ENCODE assay signal across 21 cellular contexts in the genomic region with DNA sequence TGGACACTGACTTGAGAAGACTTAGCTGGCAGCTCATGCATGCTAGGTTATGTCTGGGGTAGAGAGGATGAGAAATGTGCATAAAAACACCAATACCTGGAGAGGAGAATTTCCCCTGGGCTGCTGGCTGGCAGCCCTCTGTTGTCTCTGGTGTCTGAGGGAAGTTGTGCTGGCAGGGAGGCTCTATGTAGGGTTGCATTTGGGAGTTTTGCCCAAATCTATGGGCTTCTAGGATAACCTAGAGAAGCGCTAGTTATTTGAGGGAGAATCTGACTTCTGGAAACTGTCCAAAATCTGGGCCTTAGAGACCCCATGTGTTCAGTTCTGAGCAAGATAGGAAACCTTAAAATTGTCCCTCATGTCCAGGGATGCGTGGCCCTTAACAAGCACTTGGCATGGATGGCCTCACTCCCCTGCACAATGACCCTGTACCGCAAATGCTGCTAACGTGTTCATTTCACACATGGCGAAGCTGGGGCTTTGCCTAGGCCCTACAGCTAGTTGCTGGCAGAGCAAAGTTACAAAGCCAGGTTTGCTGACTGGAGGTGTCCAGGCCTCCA.
DNase-seq lines count a peak whose midpoint lies in the region; ATAC-seq, FAIRE-seq and TF ChIP-seq lines count a peak whose summit lies in the region.
"Had no signal": no experiment of that assay in that cellular context is flagged by ENCODE, and none has a peak within 500 bp of the region (broad histone marks: within the 10 kb centered on the region; RNA-seq: fewer than 3 reads in every experiment).

No MANE protein-coding gene starts in this region.

- H3K36me3 ChIP-seq in neural progenitor cell (no peaks in the 10 kb centered on the region), kidney (ENCODE audit: control insufficient read depth in 1 of 2, insufficient read depth in 2 of 2, low read length in 2 of 2) (no peaks in the 10 kb centered on the region)

- H4K20me1 ChIP-seq in neural progenitor cell (ENCODE audit: low read depth), result no peaks in the 10 kb centered on the region

- no peaks in the 10 kb centered on the region for H3F3A ChIP-seq in neural progenitor cell (ENCODE audit: low read depth)

- H3K4me3 ChIP-seq in neural progenitor cell, result no peak overlapping the region
- no peak overlapping the region for H3K4me3 ChIP-seq in kidney (ENCODE audit: low read length in 2 of 2)
- H3K4me3 ChIP-seq: GM23338 had no signal

- H3K36me3 Mint-ChIP-seq in neural progenitor cell, result no peaks in the 10 kb centered on the region
- H3K36me3 Mint-ChIP-seq: CD4-positive, alpha-beta memory T cell had no signal

- no peak for ATAC-seq in HG03342 (IDR thresholded peaks at IDR 0.05; ENCODE audit: unreplicated experiment)
- ATAC-seq: GM23338 had no signal

- no peaks in the 10 kb centered on the region for H3K79me2 ChIP-seq in neural progenitor cell (ENCODE audit: low read depth)

- DNase-seq in NCI-H1694 treated with DMSO at 0.1 percent for 48 hours (lab: John Stamatoyannopoulos, UW) (peak; percentile 13), NCI-H1694 (lab: John Stamatoyannopoulos, UW) (no peak), cerebellar cortex (ENCODE audit: low spot score) (peak; percentile 72), neural progenitor cell (ENCODE audit: low spot score) (no peak), kidney (no peak), AG08396 (ENCODE audit: low spot score) (no peak)
- DNase-seq in stimulated activated CD4-positive, alpha-beta T cell treated with anti-CD3 and anti-CD28 coated beads, Interleukin-4, amount 100 ng/mL, for 1 hour, result no peak
- DNase-seq: Calu3; CD4-positive, alpha-beta memory T cell; COR-L47; DMS53; DMS79 treated with DMSO at 0.1 percent for 48 hours; HCEC 1CT had no signal

- H3K27me3 ChIP-seq in neural progenitor cell, result no peaks in the 10 kb centered on the region

- TF ChIP-seq CTCF in neural progenitor cell (IDR thresholded peaks at IDR 0.05), result no peak
- TF ChIP-seq CTCF in kidney (IDR thresholded peaks at IDR 0.05; ENCODE audit: borderline replicate concordance, extremely low read depth, insufficient read depth), result no peak

- H3K4me1 ChIP-seq in neural progenitor cell (peaks cover 7% of the 10 kb centered on the region), kidney (ENCODE audit: control insufficient read depth in 1 of 2, insufficient read depth in 1 of 2, low read depth in 1 of 2, low read length in 2 of 2) (no peaks in the 10 kb centered on the region)

- no peak overlapping the region for H3K4me3 Mint-ChIP-seq in neural progenitor cell
- H3K4me3 Mint-ChIP-seq: CD4-positive, alpha-beta memory T cell; GM23338 had no signal

- H3K9ac ChIP-seq in neural progenitor cell (no peak overlapping the region), kidney (ENCODE audit: low read length in 2 of 2) (no peak overlapping the region)

- peak overlapping the region; percentile 71 for H3K27ac Mint-ChIP-seq in neural progenitor cell
- H3K27ac Mint-ChIP-seq: CD4-positive, alpha-beta memory T cell; GM23338 had no signal

- H3K9me3 ChIP-seq in neural progenitor cell (ENCODE audit: low read depth) (no peaks in the 10 kb centered on the region), kidney (ENCODE audit: control insufficient read depth in 1 of 2, low read length in 2 of 2) (no peaks in the 10 kb centered on the region)

- intact Hi-C loops in kidney (cut with DNase I), result no loop called here

- peaks cover 4% of the 10 kb centered on the region for H3K4me1 Mint-ChIP-seq in neural progenitor cell
- H3K4me1 Mint-ChIP-seq: CD4-positive, alpha-beta memory T cell; GM23338 had no signal

- H3K4me2 ChIP-seq in neural progenitor cell, result no peak overlapping the region
- H3K4me2 ChIP-seq: GM23338 had no signal

- H3K9me3 Mint-ChIP-seq in neural progenitor cell, result no peaks in the 10 kb centered on the region
- H3K9me3 Mint-ChIP-seq: GM23338 had no signal

- peaks cover 6% of the 10 kb centered on the region for H3K27me3 Mint-ChIP-seq in neural progenitor cell (ENCODE audit: insufficient read depth, low read depth)

- H3K27ac ChIP-seq in neural progenitor cell (no peak overlapping the region), kidney (ENCODE audit: low read depth in 2 of 2, low read length in 2 of 2) (no peak overlapping the region)
- H3K27ac ChIP-seq: 22Rv1 had no signal

- FAIRE-seq in kidney (lab: Jason Lieb, UNC), result no peak
- FAIRE-seq: A204.1, G401.6, GM12892, GM19239, H54 had no signal

- no peak overlapping the region for H2AFZ ChIP-seq in neural progenitor cell (replicated peaks)
- H2AFZ ChIP-seq: GM23338 had no signal

Comparison
In these comparisons a context has a peak if more than half of its experiments do, and no peak if none do; other contexts are left out.
1. DNase-seq: peak in NCI-H1694 treated with DMSO at 0.1 percent for 48 hours (single experiment) and cerebellar cortex (single experiment); none in NCI-H1694 (single experiment), neural progenitor cell (single experiment), kidney (single experiment), AG08396 (single experiment) and stimulated activated CD4-positive, alpha-beta T cell treated with anti-CD3 and anti-CD28 coated beads, Interleukin-4, amount 100 ng/mL, for 1 hour (single experiment).